27 cellular contexts compared by ENCODE assay signal in genomic region chr2:26738481-26738880, GRCh38.
"Had no signal": no experiment of that assay in that cellular context is flagged by ENCODE, and none has a peak within 500 bp of the region (broad histone marks: within the 10 kb centered on the region; RNA-seq: fewer than 3 reads in every experiment).

No MANE protein-coding gene starts in this region.

- ATAC-seq: activated T-helper 17 cell treated with anti-CD3 and anti-CD28 coated beads, Interleukin-2, amount 50 U/mL, for 72 hours; T-helper 17 cell had no signal

- H3K27me3 ChIP-seq: MG63, Peyer's patch, SJSA1 had no signal

- H3K9me3 ChIP-seq: MG63, Peyer's patch, SJSA1 had no signal

- H3K36me3 ChIP-seq: MG63, Peyer's patch, SJSA1 had no signal

- H3K9me3 Mint-ChIP-seq: activated CD4-positive, alpha-beta memory T cell treated with anti-CD3 and anti-CD28 coated beads, Interleukin-2, amount 10 ng/mL, durations not matched to agents 7 days and 5 days; activated CD4-positive, alpha-beta T cell treated with anti-CD3 and anti-CD28 coated beads, Interleukin-2, amount 10 ng/mL, durations not matched to agents 7 days and 5 days; activated naive CD4-positive, alpha-beta T cell treated with anti-CD3 and anti-CD28 coated beads for 36 hours; activated T-helper 17 cell treated with anti-CD3 and anti-CD28 coated beads, Interleukin-2, amount 50 U/mL, for 72 hours had no signal

- H3K27ac ChIP-seq: Peyer's patch, SJSA1 had no signal

- H3K36me3 Mint-ChIP-seq: activated naive CD8-positive, alpha-beta T cell; brain had no signal

- H3K4me1 ChIP-seq: Peyer's patch, SJSA1 had no signal

- H3K4me1 Mint-ChIP-seq: activated T-helper 17 cell treated with anti-CD3 and anti-CD28 coated beads, Interleukin-2, amount 50 U/mL, for 72 hours had no signal

- DNase-seq: activated CD4-positive, alpha-beta memory T cell treated with anti-CD3 and anti-CD28 coated beads, Interleukin-2, amount 10 ng/mL, durations not matched to agents 7 days and 5 days; activated CD4-positive, alpha-beta T cell treated with anti-CD3 and anti-CD28 coated beads, Interleukin-2, amount 10 ng/mL, durations not matched to agents 7 days and 5 days; activated CD4-positive, CD25-positive, alpha-beta regulatory T cell; activated gamma-delta T cell; activated naive CD4-positive, alpha-beta T cell treated with anti-CD3 and anti-CD28 coated beads for 36 hours; activated T-cell treated with anti-CD3 and anti-CD28 coated beads for 4 hours; activated T-cell treated with anti-CD3 and anti-CD28 coated beads, Interleukin-2, amount 50 U/mL, for 48 hours; amygdala; MG63; MV-4-11; NCI-H1105; NCI-H1436 treated with DMSO at 0.1 percent for 48 hours; NCI-H187; NCI-H2081; NCI-H510A treated with DMSO at 0.1 percent for 48 hours; NCI-H748 treated with DMSO at 0.1 percent for 48 hours; Peyer's patch; SHP77; T-helper 17 cell; T-helper 9 cell had no signal

- H3K4me3 ChIP-seq: MG63, Peyer's patch, SJSA1 had no signal

- H3K27me3 Mint-ChIP-seq: activated CD4-positive, alpha-beta T cell treated with anti-CD3 and anti-CD28 coated beads, Interleukin-2, amount 10 ng/mL, durations not matched to agents 7 days and 5 days; brain had no signal

- FAIRE-seq: astrocyte, colon, TTC549 had no signal

- H3K4me3 Mint-ChIP-seq: activated CD4-positive, alpha-beta memory T cell treated with anti-CD3 and anti-CD28 coated beads, Interleukin-2, amount 10 ng/mL, durations not matched to agents 7 days and 5 days; activated CD4-positive, alpha-beta T cell treated with anti-CD3 and anti-CD28 coated beads, Interleukin-2, amount 10 ng/mL, durations not matched to agents 7 days and 5 days; activated naive CD4-positive, alpha-beta T cell treated with anti-CD3 and anti-CD28 coated beads for 36 hours; activated naive CD8-positive, alpha-beta T cell; activated T-helper 17 cell treated with anti-CD3 and anti-CD28 coated beads, Interleukin-2, amount 50 U/mL, for 72 hours; brain; T-helper 17 cell had no signal

- H3K27ac Mint-ChIP-seq: activated CD4-positive, alpha-beta memory T cell treated with anti-CD3 and anti-CD28 coated beads, Interleukin-2, amount 10 ng/mL, durations not matched to agents 7 days and 5 days; activated CD4-positive, alpha-beta T cell treated with anti-CD3 and anti-CD28 coated beads, Interleukin-2, amount 10 ng/mL, durations not matched to agents 7 days and 5 days; activated naive CD4-positive, alpha-beta T cell treated with anti-CD3 and anti-CD28 coated beads for 36 hours; activated naive CD8-positive, alpha-beta T cell; activated T-helper 17 cell treated with anti-CD3 and anti-CD28 coated beads, Interleukin-2, amount 50 U/mL, for 72 hours; brain; T-helper 17 cell had no signal
